Comparison of ENCODE assay signal across 10 cellular contexts in the genomic region with DNA sequence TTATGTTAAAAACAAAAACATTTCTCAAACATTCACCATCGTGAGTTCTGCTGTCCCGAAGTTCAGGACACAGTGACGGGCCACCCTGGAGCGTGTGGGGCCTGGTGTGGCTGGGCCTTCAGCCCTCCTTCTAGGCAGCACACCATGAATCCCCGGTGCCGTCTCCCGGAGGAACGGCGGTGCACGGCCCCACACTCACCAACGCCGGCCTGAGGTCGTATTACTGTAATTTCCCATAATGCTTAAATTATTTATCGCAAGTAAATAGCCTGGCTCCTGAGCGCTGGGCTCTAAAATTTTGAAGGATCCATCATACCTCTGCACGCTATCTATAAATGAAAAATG. TPM values are rescaled to one million over a fixed set of nuclear protein-coding genes. Genes with fewer than 3 reads are reported as not detected.
A peak's percentile ranks its signal among the peaks of the same experiment; 100 is the strongest.
DNase-seq lines count a peak whose midpoint lies in the region; ATAC-seq lines count a peak whose summit lies in the region.
"Had no signal": no experiment of that assay in that cellular context is flagged by ENCODE, and none has a peak within 500 bp of the region (broad histone marks: within the 10 kb centered on the region; RNA-seq: fewer than 3 reads in every experiment).

No MANE protein-coding gene starts in this region.

- 94 to 96% methylated on average over 16 of the region's 16 CpGs for WGBS in aorta, 2 donors

- H3K4me1 ChIP-seq in aorta (ENCODE audit: control insufficient read depth in 1 of 2, insufficient read depth in 2 of 2, low read length in 2 of 2): no peaks in the 10 kb centered on the region
- H3K4me1 ChIP-seq: SJCRH30 had no signal

- H3K27me3 ChIP-seq in aorta (ENCODE audit: control insufficient read depth in 1 of 2, insufficient read depth in 2 of 2, low read length in 1 of 2): no peaks in the 10 kb centered on the region
- H3K27me3 ChIP-seq: SJCRH30 had no signal

- DNase-seq in stimulated activated naive CD8-positive, alpha-beta T cell treated with anti-CD3 and anti-CD28 coated beads, Interleukin-15, Interleukin-2, amounts not matched to agents 100 U/mL and 50 U/mL, for 24 hours: no peak
- DNase-seq in activated T-helper 1 cell treated with anti-CD3 and anti-CD28 coated beads, Interleukin-12 subunit alpha, Interleukin-12 subunit beta, Interleukin-2, Interleukin-4 antibody, amounts not matched to agents 30 ng/mL and 10 ng/mL and 1 ng/mL, durations not matched to agents 14 hours and 24 hours and 36 hours (ENCODE audit: low spot score): no peak
- DNase-seq in naive B cell (no peak), aorta (peak; percentile 28 to 74), foreskin melanocyte (no peak)
- DNase-seq: GDM1, SJCRH30 had no signal

- H3K4me1 Mint-ChIP-seq in stimulated activated naive CD8-positive, alpha-beta T cell treated with anti-CD3 and anti-CD28 coated beads, Interleukin-15, Interleukin-2, amounts not matched to agents 100 ng/mL and 50 ng/mL, for 24 hours (ENCODE audit: low read depth): peaks cover 19% of the 10 kb centered on the region
- H3K4me1 Mint-ChIP-seq in activated T-helper 1 cell treated with anti-CD3 and anti-CD28 coated beads, Interleukin-12 subunit alpha, Interleukin-12 subunit beta, Interleukin-2, Interleukin-4 antibody, amounts not matched to agents 30 ng/mL and 10 ng/mL and 1 ng/mL, durations not matched to agents 14 hours and 24 hours and 36 hours (ENCODE audit: low read depth): no peaks in the 10 kb centered on the region
- H3K4me1 Mint-ChIP-seq in naive B cell: peaks cover 4 to 14% (median 10%) of the 10 kb centered on the region in 3 donors

- peak overlapping the region; percentile 91 for H3K4me3 Mint-ChIP-seq in stimulated activated naive CD8-positive, alpha-beta T cell treated with anti-CD3 and anti-CD28 coated beads, Interleukin-15, Interleukin-2, amounts not matched to agents 100 ng/mL and 50 ng/mL, for 24 hours
- peak overlapping the region; percentile 87 for H3K4me3 Mint-ChIP-seq in activated T-helper 1 cell treated with anti-CD3 and anti-CD28 coated beads, Interleukin-12 subunit alpha, Interleukin-12 subunit beta, Interleukin-2, Interleukin-4 antibody, amounts not matched to agents 30 ng/mL and 10 ng/mL and 1 ng/mL, durations not matched to agents 14 hours and 24 hours and 36 hours
- peak overlapping the region; percentile 54 to 93 (median 88) for H3K4me3 Mint-ChIP-seq in naive B cell

- H3K4me3 ChIP-seq in aorta (ENCODE audit: low read length in 2 of 2): no peak overlapping the region
- H3K4me3 ChIP-seq: SJCRH30 had no signal

- no peaks in the 10 kb centered on the region for H3K36me3 Mint-ChIP-seq in stimulated activated naive CD8-positive, alpha-beta T cell treated with anti-CD3 and anti-CD28 coated beads, Interleukin-15, Interleukin-2, amounts not matched to agents 100 ng/mL and 50 ng/mL, for 24 hours (ENCODE audit: low read depth)
- H3K36me3 Mint-ChIP-seq in activated T-helper 1 cell treated with anti-CD3 and anti-CD28 coated beads, Interleukin-12 subunit alpha, Interleukin-12 subunit beta, Interleukin-2, Interleukin-4 antibody, amounts not matched to agents 30 ng/mL and 10 ng/mL and 1 ng/mL, durations not matched to agents 14 hours and 24 hours and 36 hours (ENCODE audit: low read depth): no peaks in the 10 kb centered on the region
- H3K36me3 Mint-ChIP-seq in naive B cell: no peaks in the 10 kb centered on the region

- H3K9me3 ChIP-seq in aorta (ENCODE audit: control insufficient read depth, low read length): no peaks in the 10 kb centered on the region
- H3K9me3 ChIP-seq: SJCRH30 had no signal

- no peak overlapping the region for H3K27ac Mint-ChIP-seq in stimulated activated naive CD8-positive, alpha-beta T cell treated with anti-CD3 and anti-CD28 coated beads, Interleukin-15, Interleukin-2, amounts not matched to agents 100 ng/mL and 50 ng/mL, for 24 hours
- H3K27ac Mint-ChIP-seq in activated T-helper 1 cell treated with anti-CD3 and anti-CD28 coated beads, Interleukin-12 subunit alpha, Interleukin-12 subunit beta, Interleukin-2, Interleukin-4 antibody, amounts not matched to agents 30 ng/mL and 10 ng/mL and 1 ng/mL, durations not matched to agents 14 hours and 24 hours and 36 hours: no peak overlapping the region
- no peak overlapping the region for H3K27ac Mint-ChIP-seq in naive B cell

- no peaks in the 10 kb centered on the region for H3K9me3 Mint-ChIP-seq in stimulated activated naive CD8-positive, alpha-beta T cell treated with anti-CD3 and anti-CD28 coated beads, Interleukin-15, Interleukin-2, amounts not matched to agents 100 ng/mL and 50 ng/mL, for 24 hours
- no peaks in the 10 kb centered on the region for H3K9me3 Mint-ChIP-seq in activated T-helper 1 cell treated with anti-CD3 and anti-CD28 coated beads, Interleukin-12 subunit alpha, Interleukin-12 subunit beta, Interleukin-2, Interleukin-4 antibody, amounts not matched to agents 30 ng/mL and 10 ng/mL and 1 ng/mL, durations not matched to agents 14 hours and 24 hours and 36 hours
- no peaks in the 10 kb centered on the region for H3K9me3 Mint-ChIP-seq in naive B cell

- no peak overlapping the region for H3K27ac ChIP-seq in aorta (ENCODE audit: low read depth in 1 of 2, low read length in 2 of 2)
- H3K27ac ChIP-seq: SJCRH30 had no signal

- H3K27me3 Mint-ChIP-seq in stimulated activated naive CD8-positive, alpha-beta T cell treated with anti-CD3 and anti-CD28 coated beads, Interleukin-15, Interleukin-2, amounts not matched to agents 100 ng/mL and 50 ng/mL, for 24 hours: peaks cover 9% of the 10 kb centered on the region
- H3K27me3 Mint-ChIP-seq in activated T-helper 1 cell treated with anti-CD3 and anti-CD28 coated beads, Interleukin-12 subunit alpha, Interleukin-12 subunit beta, Interleukin-2, Interleukin-4 antibody, amounts not matched to agents 30 ng/mL and 10 ng/mL and 1 ng/mL, durations not matched to agents 14 hours and 24 hours and 36 hours (ENCODE audit: insufficient read depth): peaks cover 39% of the 10 kb centered on the region
- H3K27me3 Mint-ChIP-seq in naive B cell: peaks cover 3 to 24% (median 6%) of the 10 kb centered on the region in 3 donors

- no peaks in the 10 kb centered on the region for H3K36me3 ChIP-seq in aorta (ENCODE audit: control insufficient read depth in 1 of 2, insufficient read depth in 2 of 2, low read length in 1 of 2)
- H3K36me3 ChIP-seq: SJCRH30 had no signal

- ATAC-seq in stimulated activated naive CD8-positive, alpha-beta T cell treated with anti-CD3 and anti-CD28 coated beads, Interleukin-15, Interleukin-2, amounts not matched to agents 100 U/mL and 50 U/mL, for 24 hours: no peak
- ATAC-seq in naive B cell (ENCODE audit: low read depth in 2 of 2): no peak
- no peak for ATAC-seq in aorta (ENCODE audit: low FRiP score)
- ATAC-seq in HG03354 (IDR thresholded peaks at IDR 0.05; ENCODE audit: poor library complexity, severe bottlenecking, unreplicated experiment): no peak
- no peak for ATAC-seq in HG03280 (IDR thresholded peaks at IDR 0.05; ENCODE audit: unreplicated experiment)

- intact Hi-C loops in activated T-helper 1 cell treated with anti-CD3 and anti-CD28 coated beads, Interleukin-12 subunit alpha, Interleukin-12 subunit beta, Interleukin-2, Interleukin-4 antibody, amounts not matched to agents 30 ng/mL and 10 ng/mL and 1 ng/mL, durations not matched to agents 14 hours and 24 hours and 36 hours (cut with micrococcal nuclease): loop anchor here (2.0 to 10.0 kb wide), 4 partner anchors 74 to 968 kb away; partner anchors contain the start of genes ADAM8, BNIP3 and PPP2R2D
- intact Hi-C loops in aorta (cut with DNase I): no loop called here

RNA-seq across cellular contexts. Expression of gene STK32C, which starts 1.4 kb away (rescaled TPM):
- total RNA-seq in activated T-helper 1 cell treated with anti-CD3 and anti-CD28 coated beads, Interleukin-12 subunit alpha, Interleukin-12 subunit beta, Interleukin-2, Interleukin-4 antibody, amounts not matched to agents 30 ng/mL and 10 ng/mL and 1 ng/mL, durations not matched to agents 14 hours and 24 hours and 36 hours: 14.6 and 15.5 TPM in 2 replicates
- polyA plus RNA-seq in naive B cell (ENCODE audit: low read depth in 6 of 6) (1 to 10 TPM; 5.7 to 9.5 (median 7.2) TPM), aorta (10 to 100 TPM in 1 of 2 donors, 1 to 10 TPM in 1; 4.9 to 12.4 TPM)
- total RNA-seq in aorta: 10 to 100 TPM in 1 of 2 donors, 1 to 10 TPM in 1; 7.1 to 12.2 TPM

RNA-seq across cellular contexts. Expression of gene LRRC27, which starts 25.7 kb away (rescaled TPM):
- 1.7 and 3.4 TPM in 2 replicates for total RNA-seq in activated T-helper 1 cell treated with anti-CD3 and anti-CD28 coated beads, Interleukin-12 subunit alpha, Interleukin-12 subunit beta, Interleukin-2, Interleukin-4 antibody, amounts not matched to agents 30 ng/mL and 10 ng/mL and 1 ng/mL, durations not matched to agents 14 hours and 24 hours and 36 hours
- polyA plus RNA-seq in naive B cell (ENCODE audit: low read depth in 6 of 6) (10 to 100 TPM in 1 of 6 donors, 1 to 10 TPM in 5; 7.7 to 11.1 (median 8.7) TPM), aorta (1 to 10 TPM; 3.1 to 9.0 TPM)
- total RNA-seq in aorta: 10 to 100 TPM in 1 of 2 donors, 1 to 10 TPM in 1; 4.6 to 11.7 TPM

Comparison
In these comparisons a context has a peak if more than half of its experiments do, and no peak if none do; other contexts are left out.
1. DNase-seq: peak in aorta (2 of 2); none in stimulated activated naive CD8-positive, alpha-beta T cell treated with anti-CD3 and anti-CD28 coated beads, Interleukin-15, Interleukin-2, amounts not matched to agents 100 U/mL and 50 U/mL, for 24 hours (single experiment), activated T-helper 1 cell treated with anti-CD3 and anti-CD28 coated beads, Interleukin-12 subunit alpha, Interleukin-12 subunit beta, Interleukin-2, Interleukin-4 antibody, amounts not matched to agents 30 ng/mL and 10 ng/mL and 1 ng/mL, durations not matched to agents 14 hours and 24 hours and 36 hours (single experiment), naive B cell (single experiment) and foreskin melanocyte (single experiment).
2. Peak in every context shown above with its lines, with median percentiles within 50 percentile points of each other: H3K4me3 Mint-ChIP-seq.